Comparison of ENCODE assay signal across 8 cellular contexts in the genomic region with DNA sequence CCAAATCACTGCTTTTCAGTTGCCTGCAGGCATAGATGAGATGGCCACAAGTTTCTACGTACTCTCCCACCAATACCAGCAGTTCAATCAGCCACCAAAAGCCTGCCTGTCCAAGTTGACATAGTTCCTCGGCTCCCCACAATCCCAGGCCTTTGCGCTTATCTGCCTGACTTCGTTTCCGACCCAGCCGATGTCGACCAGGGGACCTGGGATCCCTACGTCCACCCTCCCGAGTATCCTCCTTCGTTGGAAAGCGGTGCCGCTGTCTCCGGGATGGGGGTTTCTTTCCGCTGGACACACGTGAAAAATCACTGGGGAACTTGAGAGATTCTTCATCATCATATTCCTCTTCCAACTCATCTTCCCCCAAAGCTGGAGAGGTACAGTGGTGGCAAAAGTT. TPM values are rescaled to one million over a fixed set of nuclear protein-coding genes. Genes with fewer than 3 reads are reported as not detected.
DNase-seq lines count a peak whose midpoint lies in the region; ATAC-seq and TF ChIP-seq lines count a peak whose summit lies in the region.

No MANE protein-coding gene starts in this region.

- peaks cover 79% of the 10 kb centered on the region for H3K4me1 Mint-ChIP-seq in activated naive CD4-positive, alpha-beta T cell treated with anti-CD3 and anti-CD28 coated beads, Interleukin-2, amount 10 ng/mL, durations not matched to agents 7 days and 5 days
- H3K4me1 Mint-ChIP-seq in activated CD8-positive, alpha-beta T cell treated with anti-CD3 and anti-CD28 coated beads for 36 hours (ENCODE audit: low read depth): peaks cover 53% of the 10 kb centered on the region

- no peak for TF ChIP-seq CTCF in activated CD8-positive, alpha-beta T cell treated with anti-CD3 and anti-CD28 coated beads for 36 hours (IDR thresholded peaks at IDR 0.05)

- POLR2A ChIA-PET in activated CD8-positive, alpha-beta T cell treated with anti-CD3 and anti-CD28 coated beads for 36 hours (lab: Charles Lee): interaction anchor here (1.4 to 4.9 kb wide), 2 partner anchors 11 to 15 kb away, joined by 4 to 20 read pairs; partner anchors contain the start of gene SARNP

- intact Hi-C loops in activated CD8-positive, alpha-beta T cell treated with anti-CD3 and anti-CD28 coated beads for 36 hours (cut with micrococcal nuclease): loop anchor here (2.0 kb wide), 1 partner anchor 99 kb away; the partner anchor contains the start of gene PYM1

- peaks cover 31% of the 10 kb centered on the region for H3K36me3 Mint-ChIP-seq in activated naive CD4-positive, alpha-beta T cell treated with anti-CD3 and anti-CD28 coated beads, Interleukin-2, amount 10 ng/mL, durations not matched to agents 7 days and 5 days
- peaks cover 32% of the 10 kb centered on the region for H3K36me3 Mint-ChIP-seq in activated CD8-positive, alpha-beta T cell treated with anti-CD3 and anti-CD28 coated beads for 36 hours (ENCODE audit: low read depth)

- H3K27ac ChIP-seq in iPS-20b (ENCODE audit: low read length) (no peak overlapping the region), subcutaneous abdominal adipose tissue (ENCODE audit: low read depth, low read length) (no peak overlapping the region)

- no peaks in the 10 kb centered on the region for H3K9me3 Mint-ChIP-seq in activated naive CD4-positive, alpha-beta T cell treated with anti-CD3 and anti-CD28 coated beads, Interleukin-2, amount 10 ng/mL, durations not matched to agents 7 days and 5 days
- H3K9me3 Mint-ChIP-seq in activated CD8-positive, alpha-beta T cell treated with anti-CD3 and anti-CD28 coated beads for 36 hours: no peaks in the 10 kb centered on the region

- H3K27me3 ChIP-seq in iPS-20b (ENCODE audit: insufficient read depth, low read length): no peaks in the 10 kb centered on the region
- no peaks in the 10 kb centered on the region for H3K27me3 ChIP-seq in subcutaneous abdominal adipose tissue (ENCODE audit: control insufficient read depth in 5 of 5, insufficient read depth in 4 of 5, low read length in 5 of 5)

- H3K27ac Mint-ChIP-seq in activated naive CD4-positive, alpha-beta T cell treated with anti-CD3 and anti-CD28 coated beads, Interleukin-2, amount 10 ng/mL, durations not matched to agents 7 days and 5 days: peak overlapping the region; percentile 21
- peak overlapping the region; percentile 93 for H3K27ac Mint-ChIP-seq in activated CD8-positive, alpha-beta T cell treated with anti-CD3 and anti-CD28 coated beads for 36 hours

- ATAC-seq in activated CD8-positive, alpha-beta T cell treated with anti-CD3 and anti-CD28 coated beads for 36 hours: no peak
- no peak for ATAC-seq in HG03460 (IDR thresholded peaks at IDR 0.05; ENCODE audit: unreplicated experiment)

- H3K27me3 Mint-ChIP-seq in activated naive CD4-positive, alpha-beta T cell treated with anti-CD3 and anti-CD28 coated beads, Interleukin-2, amount 10 ng/mL, durations not matched to agents 7 days and 5 days: no peaks in the 10 kb centered on the region
- no peaks in the 10 kb centered on the region for H3K27me3 Mint-ChIP-seq in activated CD8-positive, alpha-beta T cell treated with anti-CD3 and anti-CD28 coated beads for 36 hours

- H3K9me3 ChIP-seq in iPS-20b (ENCODE audit: insufficient read depth, low read depth, low read length): no peaks in the 10 kb centered on the region
- H3K9me3 ChIP-seq in subcutaneous abdominal adipose tissue (ENCODE audit: control insufficient read depth in 5 of 5, low read length in 5 of 5): no peaks in the 10 kb centered on the region

- H3K4me1 ChIP-seq in iPS-20b (ENCODE audit: insufficient read depth, low read length) (peaks cover 8% of the 10 kb centered on the region; the same call in 1 of the 2 replicates), subcutaneous abdominal adipose tissue (ENCODE audit: control insufficient read depth in 5 of 5, insufficient read depth in 5 of 5, low read length in 5 of 5) (peaks cover 11 to 68% (median 60%) of the 10 kb centered on the region in 5 donors)

- H3K4me3 ChIP-seq in iPS-20b (ENCODE audit: low read length): peak overlapping the region; percentile 91
- H3K4me3 ChIP-seq in subcutaneous abdominal adipose tissue (ENCODE audit: low read depth in 1 of 5, low read length in 5 of 5): peak overlapping the region in 1 of 5 donors; percentile 17

- no peak for DNase-seq in activated naive CD4-positive, alpha-beta T cell treated with anti-CD3 and anti-CD28 coated beads, Interleukin-2, amount 10 ng/mL, durations not matched to agents 7 days and 5 days
- no peak for DNase-seq in activated naive CD4-positive, alpha-beta T cell (lab: John Stamatoyannopoulos, UW)
- no peak for DNase-seq in activated CD8-positive, alpha-beta T cell treated with anti-CD3 and anti-CD28 coated beads for 36 hours
- DNase-seq in NCI-H2227 (lab: John Stamatoyannopoulos, UW; ENCODE audit: unreplicated experiment): no peak
- DNase-seq in kidney tubule cell (ENCODE audit: low spot score): no peak

- CTCF ChIA-PET in activated naive CD4-positive, alpha-beta T cell treated with anti-CD3 and anti-CD28 coated beads, Interleukin-2, amount 10 ng/mL, durations not matched to agents 7 days and 5 days (lab: Charles Lee): interaction anchor here (1.4 kb wide), 1 partner anchor 112 kb away, joined by 4 read pairs; no protein-coding TSS in a partner anchor
- CTCF ChIA-PET in activated CD8-positive, alpha-beta T cell treated with anti-CD3 and anti-CD28 coated beads for 36 hours (lab: Charles Lee): interaction anchor here (0.9 to 2.3 kb wide), 2 partner anchors 10 to 110 kb away, joined by 3 to 5 read pairs; partner anchors contain the start of genes ORMDL2 and SARNP

- no peak overlapping the region for H3K9ac ChIP-seq in iPS-20b (ENCODE audit: low read depth, low read length)
- H3K9ac ChIP-seq in subcutaneous abdominal adipose tissue (ENCODE audit: low read length in 5 of 5): peak overlapping the region in 3 of 5 donors; percentile 13 to 54 (median 14)

- peaks cover 15% of the 10 kb centered on the region for H3K36me3 ChIP-seq in iPS-20b (ENCODE audit: insufficient read depth, low read depth, low read length)
- peaks cover 4 to 7% (median 5%) of the 10 kb centered on the region in 5 donors for H3K36me3 ChIP-seq in subcutaneous abdominal adipose tissue (ENCODE audit: control insufficient read depth in 5 of 5, insufficient read depth in 5 of 5, low read length in 5 of 5)

- H3K4me3 Mint-ChIP-seq in activated naive CD4-positive, alpha-beta T cell treated with anti-CD3 and anti-CD28 coated beads, Interleukin-2, amount 10 ng/mL, durations not matched to agents 7 days and 5 days: peak overlapping the region; percentile 97
- H3K4me3 Mint-ChIP-seq in activated CD8-positive, alpha-beta T cell treated with anti-CD3 and anti-CD28 coated beads for 36 hours: peak overlapping the region; percentile 97

RNA-seq across cellular contexts. Expression of gene DNAJC14, which starts 1.6 kb away (rescaled TPM):
- total RNA-seq in activated CD8-positive, alpha-beta T cell treated with anti-CD3 and anti-CD28 coated beads for 36 hours: 10 to 100 TPM; 23.1 to 23.7 TPM

RNA-seq across cellular contexts. Expression of gene ORMDL2, which starts 10.0 kb away (rescaled TPM):
- 10 to 100 TPM; 24.2 to 27.0 TPM for total RNA-seq in activated CD8-positive, alpha-beta T cell treated with anti-CD3 and anti-CD28 coated beads for 36 hours

RNA-seq across cellular contexts. Expression of gene SARNP, which starts 10.3 kb away (rescaled TPM):
- total RNA-seq in activated CD8-positive, alpha-beta T cell treated with anti-CD3 and anti-CD28 coated beads for 36 hours: 10 to 100 TPM; 93.9 to 94.0 TPM

RNA-seq across cellular contexts. Expression of gene MMP19, which starts 14.9 kb away (rescaled TPM):
- total RNA-seq in activated CD8-positive, alpha-beta T cell treated with anti-CD3 and anti-CD28 coated beads for 36 hours: not detected
